In the genomic region with DNA sequence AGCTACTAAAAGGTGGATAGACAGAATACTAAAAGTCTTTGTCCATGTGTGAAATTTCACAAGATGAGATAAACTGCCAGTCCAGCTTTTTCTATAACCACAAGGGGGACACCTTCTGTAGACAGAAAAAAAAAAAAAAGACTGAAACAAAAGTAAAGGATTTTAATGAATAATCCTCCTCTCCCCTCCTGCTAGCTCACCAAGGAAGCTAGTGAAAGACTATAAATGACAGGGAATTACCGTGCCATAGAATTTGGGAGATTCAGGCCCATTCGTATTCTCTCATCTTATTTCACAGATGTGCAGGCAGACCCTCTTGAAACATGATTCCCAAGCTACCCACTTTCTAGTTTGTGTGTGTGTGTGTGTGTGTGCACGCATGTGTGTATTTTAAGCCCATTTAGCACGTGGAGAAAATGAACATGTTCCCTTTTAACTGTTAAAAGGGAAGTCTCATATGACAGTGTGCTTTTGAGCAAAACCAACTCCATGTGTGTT, we compare ENCODE assay signal across 8 cellular contexts. TPM values are rescaled to one million over a fixed set of nuclear protein-coding genes. Genes with fewer than 3 reads are reported as not detected.
DNase-seq lines count a peak whose midpoint lies in the region; ATAC-seq, FAIRE-seq and TF ChIP-seq lines count a peak whose summit lies in the region.

No MANE protein-coding gene starts in this region.

- no peaks in the 10 kb centered on the region for H3K27me3 ChIP-seq in RWPE2 (ENCODE audit: insufficient read depth, poor library complexity, severe bottlenecking)
- no peaks in the 10 kb centered on the region for H3K27me3 ChIP-seq in thoracic aorta (replicated peaks; ENCODE audit: insufficient read depth)
- no peaks in the 10 kb centered on the region for H3K27me3 ChIP-seq in effector memory CD4-positive, alpha-beta T cell (replicated peaks; ENCODE audit: control insufficient read depth, insufficient read depth, low read length, poor library complexity, severe bottlenecking)

- H3K4me1 ChIP-seq in RWPE2 (ENCODE audit: insufficient read depth, poor library complexity, severe bottlenecking) = no peaks in the 10 kb centered on the region
- peaks cover 0 to 12% of the 10 kb centered on the region in 2 donors for H3K4me1 ChIP-seq in thoracic aorta (ENCODE audit: control insufficient read depth in 1 of 2, low read depth in 2 of 2)
- H3K4me1 ChIP-seq in effector memory CD4-positive, alpha-beta T cell (ENCODE audit: control insufficient read depth, insufficient read depth, low read length, poor library complexity, severe bottlenecking) = no peaks in the 10 kb centered on the region

- H3K27ac ChIP-seq in RWPE2 (ENCODE audit: poor library complexity, severe bottlenecking) (no peak overlapping the region), thoracic aorta (no peak overlapping the region)
- no peak overlapping the region for H3K27ac ChIP-seq in effector memory CD4-positive, alpha-beta T cell (ENCODE audit: insufficient read depth, low read length, poor library complexity, severe bottlenecking)

- H3K9me3 ChIP-seq in RWPE2 (ENCODE audit: severe bottlenecking) (no peaks in the 10 kb centered on the region), thoracic aorta (no peaks in the 10 kb centered on the region)
- no peaks in the 10 kb centered on the region for H3K9me3 ChIP-seq in effector memory CD4-positive, alpha-beta T cell (ENCODE audit: control insufficient read depth, low read length)

- no peaks in the 10 kb centered on the region for H3K36me3 ChIP-seq in RWPE2 (ENCODE audit: low read depth)
- H3K36me3 ChIP-seq in thoracic aorta = no peaks in the 10 kb centered on the region
- H3K36me3 ChIP-seq in effector memory CD4-positive, alpha-beta T cell (ENCODE audit: control insufficient read depth, insufficient read depth, low read length) = no peaks in the 10 kb centered on the region

- no peak overlapping the region for H3K4me3 ChIP-seq in RWPE2 (ENCODE audit: severe bottlenecking)
- no peak overlapping the region for H3K4me3 ChIP-seq in thoracic aorta
- no peak overlapping the region for H3K4me3 ChIP-seq in effector memory CD4-positive, alpha-beta T cell (ENCODE audit: insufficient read depth, low read depth, low read length, poor library complexity, severe bottlenecking)

- DNase-seq in DMS153 treated with DMSO at 0.1 percent for 48 hours (lab: John Stamatoyannopoulos, UW; ENCODE audit: unreplicated experiment) = peak; percentile 15
- no peak for DNase-seq in DMS153 (lab: John Stamatoyannopoulos, UW)
- DNase-seq in RWPE2 (ENCODE audit: low spot score) = no peak
- no peak for DNase-seq in left cardiac atrium
- DNase-seq in thoracic aorta (ENCODE audit: low spot score) = no peak
- DNase-seq in effector memory CD4-positive, alpha-beta T cell = no peak
- no peak for DNase-seq in left colon
- no peak for DNase-seq in frontal cortex (ENCODE audit: low spot score in 2 of 2)

- intact Hi-C loops in left cardiac atrium (cut with DNase I) (no loop called here), left colon (cut with DNase I, micrococcal nuclease) (no loop called here)

- no peak for FAIRE-seq in frontal cortex (lab: Jason Lieb, UNC)

- TF ChIP-seq CTCF in RWPE2 (IDR thresholded peaks at IDR 0.05; ENCODE audit: poor library complexity, severe bottlenecking) = peak; percentile 71
- TF ChIP-seq CTCF in thoracic aorta (IDR thresholded peaks at IDR 0.05) = peak; percentile 60

- no peak for ATAC-seq in RWPE2 (ENCODE audit: low read depth)
- ATAC-seq in left cardiac atrium = peak; percentile 25 to 47
- ATAC-seq in thoracic aorta (ENCODE audit: insufficient number of reproducible peaks, low FRiP score, low read depth) = no peak
- ATAC-seq in left colon = no peak

RNA-seq across cellular contexts. Expression of gene SLC8A1, which starts 36.3 kb away (rescaled TPM):
- total RNA-seq in left cardiac atrium (100 to 1,000 TPM; 590 to 696 TPM), thoracic aorta (10 to 100 TPM; 13.7 to 31.2 TPM), left colon (10 to 100 TPM in 1 of 2 donors, 1 to 10 TPM in 1; 3.1 to 22.6 TPM), frontal cortex (187 TPM)

Comparison
In these comparisons a context has a peak if more than half of its experiments do, and no peak if none do; other contexts are left out.
1. ATAC-seq: peak in left cardiac atrium (2 of 2); none in RWPE2 (single experiment), thoracic aorta (single experiment) and left colon (single experiment).